In genomic region chr13:59318320-59318930, GRCh38 we compare ENCODE assay signal across 8 cellular contexts.
DNase-seq lines count a peak whose midpoint lies in the region; ATAC-seq and TF ChIP-seq lines count a peak whose summit lies in the region.

No MANE protein-coding gene starts in this region.

- ATAC-seq in DND-41 (ENCODE audit: insufficient read depth, low read depth): peak; percentile 72; the same call in 2 of the 3 replicates
- peak; percentile 88 for ATAC-seq in GM21529 (IDR thresholded peaks at IDR 0.05; ENCODE audit: unreplicated experiment)
- ATAC-seq in SK-N-SH treated with all-trans-retinoic acid at 6 μM for 48 hours: peak; percentile 87
- no peak for ATAC-seq in HG03520 (IDR thresholded peaks at IDR 0.05; ENCODE audit: unreplicated experiment)

- H3K79me2 ChIP-seq in DND-41 (ENCODE audit: insufficient read depth, low read length) (no peaks in the 10 kb centered on the region), smooth muscle cell (ENCODE audit: low read depth) (no peaks in the 10 kb centered on the region)

- TF ChIP-seq CTCF in DND-41 (IDR thresholded peaks at IDR 0.05; ENCODE audit: borderline replicate concordance, extremely low read depth, low read length, poor library complexity, severe bottlenecking) (peak; percentile 83), smooth muscle cell (IDR thresholded peaks at IDR 0.05; ENCODE audit: borderline replicate concordance, insufficient read depth, poor library complexity, severe bottlenecking) (peak; percentile 83)

- no peaks in the 10 kb centered on the region for H3K36me3 ChIP-seq in DND-41 (ENCODE audit: insufficient read depth, low read length)
- no peaks in the 10 kb centered on the region for H3K36me3 ChIP-seq in smooth muscle cell (ENCODE audit: low read depth)

- H3F3A ChIP-seq in smooth muscle cell (ENCODE audit: low read depth): no peaks in the 10 kb centered on the region

- H3K9ac ChIP-seq in DND-41 (ENCODE audit: low read depth, low read length) (no peak overlapping the region), smooth muscle cell (ENCODE audit: low read depth) (no peak overlapping the region)

- H3K4me1 ChIP-seq in DND-41 (ENCODE audit: insufficient read depth, low read length) (no peaks in the 10 kb centered on the region), smooth muscle cell (ENCODE audit: low read depth) (no peaks in the 10 kb centered on the region)

- H3K27ac ChIP-seq in DND-41 (ENCODE audit: low read length) (no peak overlapping the region), smooth muscle cell (ENCODE audit: low read depth) (no peak overlapping the region)

- WGBS in smooth muscle cell (ENCODE audit: low lambda C conversion rate): 50% methylated on average over 4 of the region's 4 CpGs

- H3K4me2 ChIP-seq in DND-41 (ENCODE audit: insufficient read depth, low read length) (no peak overlapping the region), smooth muscle cell (no peak overlapping the region)

- peak; percentile 64 for DNase-seq in DND-41
- DNase-seq in LoVo (ENCODE audit: low spot score): peak; percentile 53
- DNase-seq in amygdala (lab: John Stamatoyannopoulos, UW): peak in 51 of 56 donors; percentile 1 to 85 (median 39)
- peak; percentile 38 to 65 for DNase-seq in hippocampal formation (lab: John Stamatoyannopoulos, UW)
- peak; percentile 36 for DNase-seq in smooth muscle cell (lab: John Stamatoyannopoulos, UW; ENCODE audit: unreplicated experiment)

- H4K20me1 ChIP-seq in DND-41 (ENCODE audit: insufficient read depth, low read length) (no peaks in the 10 kb centered on the region), smooth muscle cell (ENCODE audit: low read depth) (no peaks in the 10 kb centered on the region)

- H2AFZ ChIP-seq in DND-41 (ENCODE audit: low read depth, low read length): no peak overlapping the region
- no peak overlapping the region for H2AFZ ChIP-seq in smooth muscle cell (ENCODE audit: low read depth)

- H3K27me3 ChIP-seq in DND-41 (ENCODE audit: insufficient read depth, low read length, poor library complexity) (no peaks in the 10 kb centered on the region), smooth muscle cell (ENCODE audit: low read depth) (no peaks in the 10 kb centered on the region)

- H3K4me3 ChIP-seq in DND-41 (ENCODE audit: low read depth in 1 of 2, low read length in 2 of 2): no peak overlapping the region
- H3K4me3 ChIP-seq in smooth muscle cell: no peak overlapping the region

- no peaks in the 10 kb centered on the region for H3K9me3 ChIP-seq in DND-41 (ENCODE audit: insufficient read depth, low read length, severe bottlenecking)
- no peaks in the 10 kb centered on the region for H3K9me3 ChIP-seq in smooth muscle cell (replicated peaks; ENCODE audit: low read depth)

TF ChIP-seq in SK-N-SH treated with all-trans-retinoic acid at 6 μM for 48 hours, 23 proteins besides CTCF, POLR2A, EP300 and RAD21:
- TF ChIP-seq ZFP3 (CRISPR knock-in tag; IDR thresholded peaks at IDR 0.05) (no peak), TSHZ2 (CRISPR knock-in tag; IDR thresholded peaks at IDR 0.05) (no peak), PATZ1 (CRISPR knock-in tag; IDR thresholded peaks at IDR 0.05; ENCODE audit: borderline replicate concordance) (no peak), ARNTL (CRISPR knock-in tag; IDR thresholded peaks at IDR 0.05; ENCODE audit: borderline replicate concordance, low read depth) (no peak), CSRNP3 (CRISPR knock-in tag; IDR thresholded peaks at IDR 0.05) (no peak), SNAI2 (CRISPR knock-in tag; IDR thresholded peaks at IDR 0.05) (no peak), TOX (CRISPR knock-in tag; IDR thresholded peaks at IDR 0.05; ENCODE audit: borderline replicate concordance) (no peak), ZFP30 (CRISPR knock-in tag; IDR thresholded peaks at IDR 0.05) (no peak), ISL1 (CRISPR knock-in tag; IDR thresholded peaks at IDR 0.05) (no peak), ESRRG (CRISPR knock-in tag; IDR thresholded peaks at IDR 0.05) (no peak), PPARA (CRISPR knock-in tag; IDR thresholded peaks at IDR 0.05; ENCODE audit: borderline replicate concordance) (no peak), BACH2 (CRISPR knock-in tag; IDR thresholded peaks at IDR 0.05; ENCODE audit: borderline replicate concordance) (no peak), GLIS3 (CRISPR knock-in tag; IDR thresholded peaks at IDR 0.05) (no peak), CREB5 (CRISPR knock-in tag; IDR thresholded peaks at IDR 0.05; ENCODE audit: low read depth) (no peak), TCF4 (CRISPR knock-in tag; IDR thresholded peaks at IDR 0.05; ENCODE audit: borderline replicate concordance) (no peak), ZC3H10 (CRISPR knock-in tag; IDR thresholded peaks at IDR 0.05) (no peak), ZNF8 (CRISPR knock-in tag; IDR thresholded peaks at IDR 0.05) (no peak), OSR1 (CRISPR knock-in tag; IDR thresholded peaks at IDR 0.05) (no peak)
TF ChIP-seq in SK-N-SH treated with all-trans-retinoic acid at 6 μM for 48 hours: peak in this region for 0.
